Comparison of ENCODE assay signal across 21 cellular contexts in genomic region chr13:64540468-64540867, GRCh38.
"Had no signal": no experiment of that assay in that cellular context is flagged by ENCODE, and none has a peak within 500 bp of the region (broad histone marks: within the 10 kb centered on the region; RNA-seq: fewer than 3 reads in every experiment).

No MANE protein-coding gene starts in this region.

- H3K27ac ChIP-seq: body of pancreas, epithelial cell of prostate, hepatocyte, right atrium auricular region, testis, upper lobe of right lung had no signal

- H3K9me3 ChIP-seq: body of pancreas, right atrium auricular region, testis, upper lobe of right lung had no signal

- H3K4me3 ChIP-seq: body of pancreas, hepatocyte, right atrium auricular region, smooth muscle cell, testis, upper lobe of right lung had no signal

- H2AFZ ChIP-seq: hepatocyte had no signal

- H3K79me2 ChIP-seq: hepatocyte had no signal

- H3K4me2 ChIP-seq: hepatocyte, smooth muscle cell had no signal

- H3K4me1 ChIP-seq: body of pancreas, right atrium auricular region, testis, upper lobe of right lung had no signal

- H3K27me3 ChIP-seq: body of pancreas, hepatocyte, right atrium auricular region, testis, upper lobe of right lung had no signal

- H3K36me3 ChIP-seq: right atrium auricular region, upper lobe of right lung had no signal

- ATAC-seq: activated CD4-positive, alpha-beta T cell treated with anti-CD3 and anti-CD28 coated beads for 36 hours; activated naive CD4-positive, alpha-beta T cell treated with anti-CD3 and anti-CD28 coated beads, Interleukin-2, amount 50 U/mL, for 72 hours; activated T-cell treated with anti-CD3 and anti-CD28 coated beads, Interleukin-2, amount 50 U/mL, for 4 hours; body of pancreas; left ventricle myocardium superior; natural killer cell treated with Interleukin-12 subunit alpha and Interleukin-12 subunit beta and Interleukin-15 and Interleukin-18, amount 100 ng/mL, for 72 hours; T-helper 17 cell; upper lobe of right lung had no signal

- DNase-seq: activated CD4-positive, alpha-beta memory T cell treated with anti-CD3 and anti-CD28 coated beads for 36 hours; activated CD4-positive, alpha-beta T cell treated with anti-CD3 and anti-CD28 coated beads for 36 hours; activated effector memory CD4-positive, alpha-beta T cell treated with Interleukin-2 at 50 U/mL for 16 hours; activated T-cell treated with anti-CD3 and anti-CD28 coated beads, Interleukin-2, amount 50 U/mL, for 4 hours; amniotic stem cell; body of pancreas; central memory CD4-positive, alpha-beta T cell; cortex of kidney; effector memory CD4-positive, alpha-beta T cell; kidney glomerular epithelial cell; left ventricle myocardium superior; mesendoderm; T-helper 17 cell; testis; upper lobe of right lung had no signal
